ENCODE assay signal across 12 cellular contexts in the genomic region with DNA sequence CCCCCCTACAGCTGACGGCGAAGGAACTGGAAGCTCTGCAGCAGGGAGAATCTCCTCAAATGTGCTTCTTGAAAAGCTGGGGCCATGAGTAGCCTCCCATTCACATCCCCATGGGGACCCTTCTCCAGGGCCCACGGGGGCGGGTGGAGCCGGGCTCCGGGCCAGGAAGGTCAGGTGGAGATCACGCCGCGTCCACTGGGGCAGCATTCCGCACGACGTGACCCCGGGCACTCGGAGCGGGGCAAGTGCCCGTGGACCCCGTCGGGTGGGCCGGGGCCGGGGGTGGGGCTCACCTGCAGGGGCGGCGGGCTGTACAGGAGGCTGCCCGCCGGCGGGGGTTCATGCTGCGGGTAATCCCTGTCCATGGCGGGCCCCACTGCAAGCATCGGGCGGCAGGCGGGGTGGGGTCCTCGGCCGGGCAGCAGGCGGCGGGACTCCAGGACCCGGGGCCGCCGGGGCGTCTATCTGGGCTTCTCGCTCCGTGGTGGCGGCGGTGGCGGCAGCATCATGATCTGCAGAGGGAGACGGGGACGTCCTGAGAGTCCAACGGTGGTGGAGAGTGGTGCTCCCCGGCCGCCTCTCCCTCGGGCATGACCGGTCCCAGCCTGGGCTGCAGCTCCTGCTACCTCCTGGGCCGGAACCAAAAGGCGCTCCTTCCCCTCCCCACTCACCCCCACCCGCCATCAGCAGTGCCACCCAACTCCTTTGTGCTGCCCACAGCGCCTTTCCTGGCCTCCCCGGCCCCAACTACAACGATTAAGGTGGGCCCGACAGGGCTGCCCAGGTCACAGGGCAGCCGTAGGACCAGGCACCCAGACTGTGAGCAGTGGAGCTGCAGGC. TPM values are rescaled to one million over a fixed set of nuclear protein-coding genes. Genes with fewer than 3 reads are reported as not detected.
DNase-seq lines count a peak whose midpoint lies in the region; ATAC-seq and TF ChIP-seq lines count a peak whose summit lies in the region.
"Had no signal": no experiment of that assay in that cellular context is flagged by ENCODE, and none has a peak within 500 bp of the region (broad histone marks: within the 10 kb centered on the region; RNA-seq: fewer than 3 reads in every experiment).

No MANE protein-coding gene starts in this region.

- peaks cover 46% of the 10 kb centered on the region for H3K36me3 ChIP-seq in RWPE2 (ENCODE audit: low read depth)
- H3K36me3 ChIP-seq in mucosa of stomach (ENCODE audit: control insufficient read depth, insufficient read depth, low read length), result no peaks in the 10 kb centered on the region
- no peaks in the 10 kb centered on the region for H3K36me3 ChIP-seq in testis (ENCODE audit: low read depth, missing control alignments)

- no peak overlapping the region for H3K4me3 ChIP-seq in RWPE2 (ENCODE audit: severe bottlenecking)
- H3K4me3 ChIP-seq in epithelial cell of esophagus (ENCODE audit: low read length), result peak overlapping the region; percentile 25
- no peak overlapping the region for H3K4me3 ChIP-seq in mucosa of stomach (ENCODE audit: low read length)
- no peak overlapping the region for H3K4me3 ChIP-seq in testis
- H3K4me3 ChIP-seq: HAP-1 had no signal

- TF ChIP-seq CTCF in RWPE2 (IDR thresholded peaks at IDR 0.05; ENCODE audit: poor library complexity, severe bottlenecking), result no peak
- no peak for TF ChIP-seq CTCF in epithelial cell of esophagus (IDR thresholded peaks at IDR 0.05; ENCODE audit: insufficient read depth, low read depth, low read length, missing control alignments)
- no peak for TF ChIP-seq CTCF in testis (IDR thresholded peaks at IDR 0.05)

- H3K27me3 ChIP-seq in RWPE2 (ENCODE audit: insufficient read depth, poor library complexity, severe bottlenecking), result no peaks in the 10 kb centered on the region
- H3K27me3 ChIP-seq in mucosa of stomach (ENCODE audit: control insufficient read depth, insufficient read depth, low read length), result no peaks in the 10 kb centered on the region
- H3K27me3 ChIP-seq in testis, result no peaks in the 10 kb centered on the region

- no peak for TF ChIP-seq POLR2A in testis (IDR thresholded peaks at IDR 0.05)

- peaks cover 14% of the 10 kb centered on the region for H3K4me1 ChIP-seq in RWPE2 (ENCODE audit: insufficient read depth, poor library complexity, severe bottlenecking)
- peaks cover 18% of the 10 kb centered on the region for H3K4me1 ChIP-seq in mucosa of stomach (ENCODE audit: control insufficient read depth, insufficient read depth, low read length)
- H3K4me1 ChIP-seq in testis, result peaks cover 43% of the 10 kb centered on the region
- H3K4me1 ChIP-seq: HAP-1 had no signal

- peak overlapping the region; percentile 31 for H3K9ac ChIP-seq in mucosa of stomach (ENCODE audit: low read length)

- H3K27ac ChIP-seq in RWPE2 (ENCODE audit: poor library complexity, severe bottlenecking) (peak overlapping the region; percentile 81), testis (peak overlapping the region; percentile 79)

- WGBS in testis, 2 donors, result 84 to 90% methylated on average over 25 to 56 of the region's 58 CpGs

- H3K9me3 ChIP-seq in RWPE2 (ENCODE audit: severe bottlenecking) (no peaks in the 10 kb centered on the region), mucosa of stomach (ENCODE audit: control insufficient read depth, low read length) (no peaks in the 10 kb centered on the region), testis (no peaks in the 10 kb centered on the region)
- H3K9me3 ChIP-seq: HAP-1 had no signal

- intact Hi-C loops in testis (cut with DNase I; ENCODE audit: low total_unique reads), result no loop called here

- DNase-seq in RWPE2 (ENCODE audit: low spot score), result no peak
- no peak for DNase-seq in epithelial cell of esophagus (ENCODE audit: low read depth)
- no peak for DNase-seq in testis
- DNase-seq in COLO668 (lab: John Stamatoyannopoulos, UW; ENCODE audit: unreplicated experiment), result no peak
- no peak for DNase-seq in epidermal melanocyte (ENCODE audit: insufficient read length, low spot score)
- no peak for DNase-seq in NCI-H2029 (lab: John Stamatoyannopoulos, UW)
- DNase-seq: erythroblast, Kasumi-1, NCI-H2171 had no signal

- ATAC-seq in RWPE2 (ENCODE audit: low read depth) (no peak), GM18511 (IDR thresholded peaks at IDR 0.05; ENCODE audit: unreplicated experiment) (no peak)

RNA-seq across cellular contexts. Expression of gene SBNO2, which starts 20.0 kb away (rescaled TPM):
- total RNA-seq in testis, result 10 to 100 TPM; 58.9 to 65.0 TPM
- polyA plus RNA-seq in testis (ENCODE audit: insufficient read depth, low read depth, low replicate concordance), result 34.3 TPM

RNA-seq across cellular contexts. Expression of gene GPX4, which starts 50.3 kb away (rescaled TPM):
- total RNA-seq in testis, result 1,000 to 10,000 TPM; 1,153 to 1,773 TPM
- 1,893 TPM for polyA plus RNA-seq in testis (ENCODE audit: insufficient read depth, low read depth, low replicate concordance)

RNA-seq across cellular contexts. Expression of gene STK11, which starts 51.5 kb away (rescaled TPM):
- 100 to 1,000 TPM; 194 to 209 TPM for total RNA-seq in testis
- 197 TPM for polyA plus RNA-seq in testis (ENCODE audit: insufficient read depth, low read depth, low replicate concordance)

RNA-seq across cellular contexts. Expression of gene POLR2E, which starts 58.9 kb away (rescaled TPM):
- total RNA-seq in testis, result 100 to 1,000 TPM in 1 of 2 donors, 10 to 100 TPM in 1; 96.5 to 143 TPM
- polyA plus RNA-seq in testis (ENCODE audit: insufficient read depth, low read depth, low replicate concordance), result 246 TPM
